In the genomic region with DNA sequence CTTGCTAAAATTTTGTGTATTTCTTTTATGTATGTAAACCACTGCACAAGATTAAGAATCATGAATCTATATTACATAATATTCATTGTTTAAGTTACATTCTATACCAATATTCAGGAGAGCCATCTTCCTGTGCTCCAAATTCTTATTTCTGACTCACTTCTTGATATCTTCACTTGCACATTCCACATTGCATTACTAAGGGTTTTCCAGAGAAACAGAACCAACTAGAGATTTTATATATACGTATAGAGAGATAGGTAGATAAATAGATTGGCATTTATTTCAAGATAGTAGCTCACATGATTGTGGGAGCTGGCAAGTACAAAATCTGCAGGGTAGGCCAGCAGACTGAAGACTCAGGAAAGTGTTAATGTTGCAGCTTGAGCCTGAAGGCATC, we compare ENCODE assay signal across 16 cellular contexts.
"Had no signal": no experiment of that assay in that cellular context is flagged by ENCODE, and none has a peak within 500 bp of the region (broad histone marks: within the 10 kb centered on the region; RNA-seq: fewer than 3 reads in every experiment).

No MANE protein-coding gene starts in this region.

- ATAC-seq: effector memory CD8-positive, alpha-beta T cell; pancreas; right cardiac atrium had no signal

- H3K4me3 ChIP-seq: hepatocyte, pancreas, stomach, thoracic aorta had no signal

- DNase-seq: effector memory CD8-positive, alpha-beta T cell; erythroblast; foreskin melanocyte; head of caudate nucleus; mesendoderm; naive B cell; occipital lobe; pancreas; right cardiac atrium; small intestine; stimulated activated CD4-positive, alpha-beta T cell treated with anti-CD3 and anti-CD28 coated beads, Interleukin-12 subunit alpha, Interleukin-12 subunit beta, amount 100 ng/mL, for 4 hours; stimulated activated naive CD4-positive, alpha-beta T cell; stomach; substantia nigra had no signal
